ENCODE assay signal across 1 cellular context in genomic region chr19:43809762-43810696, GRCh38.
TF ChIP-seq lines count a peak whose summit lies in the region.

No MANE protein-coding gene starts in this region.

TF ChIP-seq in H1, 55 proteins besides CTCF, POLR2A, EP300 and RAD21:
- TF ChIP-seq EZH2 (IDR thresholded peaks at IDR 0.05; ENCODE audit: low read depth, low read length, severe bottlenecking), result no peak
- TF ChIP-seq CBX8 (IDR thresholded peaks at IDR 0.05; ENCODE audit: borderline replicate concordance, low read depth, low read length), result no peak
- TF ChIP-seq KDM1A (IDR thresholded peaks at IDR 0.05; ENCODE audit: borderline replicate concordance, low read length), result no peak
- no peak for TF ChIP-seq PHF8 (conservative IDR thresholded peaks at IDR 0.05; ENCODE audit: low read depth, low read length)
- TF ChIP-seq HDAC2 (IDR thresholded peaks at IDR 0.05; ENCODE audit: borderline replicate concordance in 1 of 2, low read depth in 2 of 2, low read length in 2 of 2), result no peak
- TF ChIP-seq SP4 (IDR thresholded peaks at IDR 0.05; ENCODE audit: low read length), result no peak
- no peak for TF ChIP-seq TBP (IDR thresholded peaks at IDR 0.05; ENCODE audit: low read depth, low read length)
- no peak for TF ChIP-seq BACH1 (IDR thresholded peaks at IDR 0.05; ENCODE audit: low read length)
- no peak for TF ChIP-seq TAF1 (IDR thresholded peaks at IDR 0.05; ENCODE audit: low read depth, low read length)
- no peak for TF ChIP-seq BCL11A (IDR thresholded peaks at IDR 0.05; ENCODE audit: low read depth in 2 of 2, low read length in 2 of 2)
- no peak for TF ChIP-seq SP1 (IDR thresholded peaks at IDR 0.05; ENCODE audit: low read depth, low read length)
- TF ChIP-seq ASH2L (IDR thresholded peaks at IDR 0.05; ENCODE audit: low read length), result no peak
- TF ChIP-seq, protein P1, sequence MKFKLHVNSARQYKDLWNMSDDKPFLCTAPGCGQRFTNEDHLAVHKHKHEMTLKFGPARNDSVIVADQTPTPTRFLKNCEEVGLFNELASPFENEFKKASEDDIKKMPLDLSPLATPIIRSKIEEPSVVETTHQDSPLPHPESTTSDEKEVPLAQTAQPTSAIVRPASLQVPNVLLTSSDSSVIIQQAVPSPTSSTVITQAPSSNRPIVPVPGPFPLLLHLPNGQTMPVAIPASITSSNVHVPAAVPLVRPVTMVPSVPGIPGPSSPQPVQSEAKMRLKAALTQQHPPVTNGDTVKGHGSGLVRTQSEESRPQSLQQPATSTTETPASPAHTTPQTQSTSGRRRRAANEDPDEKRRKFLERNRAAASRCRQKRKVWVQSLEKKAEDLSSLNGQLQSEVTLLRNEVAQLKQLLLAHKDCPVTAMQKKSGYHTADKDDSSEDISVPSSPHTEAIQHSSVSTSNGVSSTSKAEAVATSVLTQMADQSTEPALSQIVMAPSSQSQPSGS (IDR thresholded peaks at IDR 0.05; ENCODE audit: low read length), result no peak
- no peak for TF ChIP-seq USF2 (IDR thresholded peaks at IDR 0.05; ENCODE audit: low read length)
- no peak for TF ChIP-seq YY1 (IDR thresholded peaks at IDR 0.05; ENCODE audit: low read depth, low read length)
- no peak for TF ChIP-seq CHD2 (IDR thresholded peaks at IDR 0.05; ENCODE audit: low read length)
- no peak for TF ChIP-seq JUN (IDR thresholded peaks at IDR 0.05; ENCODE audit: low read depth, low read length)
- TF ChIP-seq SUZ12 (IDR thresholded peaks at IDR 0.05; ENCODE audit: low read length), result no peak
- TF ChIP-seq SIRT6 (IDR thresholded peaks at IDR 0.05; ENCODE audit: low read length), result no peak
